ENCODE assay signal across 29 cellular contexts in the genomic region with DNA sequence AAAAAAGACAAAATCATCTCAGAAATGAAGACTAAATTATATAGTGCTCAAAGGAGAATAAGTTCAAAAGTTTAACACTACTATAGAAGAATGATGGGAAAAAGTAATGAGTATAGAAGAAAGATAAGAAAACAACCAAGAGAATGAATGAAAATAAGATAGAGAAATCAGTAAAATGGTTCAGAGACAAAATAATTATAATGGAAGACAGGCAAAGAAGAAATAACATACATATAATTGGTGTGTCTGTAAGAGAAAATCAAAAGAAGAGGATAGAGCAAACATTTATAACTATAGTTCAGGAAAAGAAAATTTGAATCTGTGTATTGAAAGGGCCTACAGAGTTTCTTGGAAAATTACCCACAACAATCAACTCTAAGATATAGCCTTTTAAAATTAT.
"Had no signal": no experiment of that assay in that cellular context is flagged by ENCODE, and none has a peak within 500 bp of the region (broad histone marks: within the 10 kb centered on the region; RNA-seq: fewer than 3 reads in every experiment).

No MANE protein-coding gene starts in this region.

- H3K4me3 ChIP-seq: breast epithelium, cardiac muscle cell, coronary artery, dorsolateral prefrontal cortex had no signal

- H3K4me1 ChIP-seq: breast epithelium had no signal

- H3K27me3 ChIP-seq: breast epithelium, cardiac muscle cell, dorsolateral prefrontal cortex had no signal

- FAIRE-seq: astrocyte, frontal cortex had no signal

- H3K36me3 ChIP-seq: breast epithelium, cardiac muscle cell had no signal

- ATAC-seq: activated naive CD4-positive, alpha-beta T cell treated with anti-CD3 and anti-CD28 coated beads, Interleukin-2, amount 50 U/mL, for 72 hours; activated T-cell treated with anti-CD3 and anti-CD28 coated beads, Interleukin-2, amount 50 U/mL, for 72 hours; esophagus mucosa; WTC11 had no signal

- DNase-seq: activated CD4-positive, alpha-beta memory T cell treated with anti-CD3 and anti-CD28 coated beads, Interleukin-2, amount 10 ng/mL, durations not matched to agents 7 days and 5 days; activated CD4-positive, alpha-beta T cell treated with anti-CD3 and anti-CD28 coated beads for 1 hour; activated CD4-positive, alpha-beta T cell treated with anti-CD3 and anti-CD28 coated beads for 4 hours; activated CD4-positive, alpha-beta T cell treated with anti-CD3 and anti-CD28 coated beads, Interleukin-2, amount 10 ng/mL, durations not matched to agents 7 days and 5 days; activated CD4-positive, alpha-beta T cell treated with anti-CD3 and anti-CD28 coated beads, Interleukin-2, amount 50 U/mL, for 4 hours; activated CD8-positive, alpha-beta memory T cell treated with anti-CD3 and anti-CD28 coated beads, Interleukin-2, amount 50 U/mL, for 48 hours; activated gamma-delta T cell; activated naive CD4-positive, alpha-beta T cell; activated naive CD4-positive, alpha-beta T cell treated with anti-CD3 and anti-CD28 coated beads, Interleukin-2, amount 10 ng/mL, durations not matched to agents 7 days and 5 days; activated naive CD8-positive, alpha-beta T cell treated with anti-CD3 and anti-CD28 coated beads, Interleukin-2, amount 10 ng/mL, durations not matched to agents 7 days and 5 days; activated T-cell treated with anti-CD3 and anti-CD28 coated beads for 4 hours; activated T-cell treated with anti-CD3 and anti-CD28 coated beads, Interleukin-2, amount 50 U/mL, for 24 hours; activated T-cell treated with anti-CD3 and anti-CD28 coated beads, Interleukin-2, amount 50 U/mL, for 72 hours; amniotic stem cell; anterior cingulate cortex; dorsolateral prefrontal cortex; effector memory CD4-positive, alpha-beta T cell; endodermal cell; foreskin fibroblast; T-helper 2 cell had no signal

- H3K27ac ChIP-seq: breast epithelium, cardiac muscle cell, coronary artery, dorsolateral prefrontal cortex, VCaP had no signal
